35 cellular contexts compared by ENCODE assay signal in genomic region chr3:74850381-74850780, GRCh38.
"Had no signal": no experiment of that assay in that cellular context is flagged by ENCODE, and none has a peak within 500 bp of the region (broad histone marks: within the 10 kb centered on the region; RNA-seq: fewer than 3 reads in every experiment).

No MANE protein-coding gene starts in this region.

- H3K27me3 ChIP-seq: MG63 had no signal

- H3K9me3 ChIP-seq: MG63 had no signal

- H3K4me3 ChIP-seq: MG63 had no signal

- H3K36me3 ChIP-seq: MG63 had no signal

- DNase-seq: Kasumi-1, MG63, MM.1S, MV-4-11, NCI-H1048, NCI-H1092, NCI-H1092 treated with DMSO at 0.1 percent for 48 hours, NCI-H1105, NCI-H1105 treated with DMSO at 0.1 percent for 48 hours, NCI-H1417, NCI-H1417 treated with DMSO at 0.1 percent for 48 hours, NCI-H1436, NCI-H1436 treated with DMSO at 0.1 percent for 48 hours, NCI-H146, NCI-H1694, NCI-H1694 treated with DMSO at 0.1 percent for 48 hours, NCI-H187, NCI-H187 treated with DMSO at 0.1 percent for 48 hours, NCI-H1930, NCI-H2029, NCI-H2029 treated with DMSO at 0.1 percent for 48 hours, NCI-H2081, NCI-H2081 treated with DMSO at 0.1 percent for 48 hours, NCI-H2107, NCI-H2171, NCI-H2171 treated with DMSO at 0.1 percent for 48 hours, NCI-H2227 treated with DMSO at 0.1 percent for 48 hours, NCI-H226, NCI-H345, NCI-H446 treated with DMSO at 0.1 percent for 48 hours, NCI-H510A, NCI-H510A treated with DMSO at 0.1 percent for 48 hours, NCI-H524, NCI-H524 treated with DMSO at 0.1 percent for 48 hours, NCI-H526 had no signal
